In the genomic region with DNA sequence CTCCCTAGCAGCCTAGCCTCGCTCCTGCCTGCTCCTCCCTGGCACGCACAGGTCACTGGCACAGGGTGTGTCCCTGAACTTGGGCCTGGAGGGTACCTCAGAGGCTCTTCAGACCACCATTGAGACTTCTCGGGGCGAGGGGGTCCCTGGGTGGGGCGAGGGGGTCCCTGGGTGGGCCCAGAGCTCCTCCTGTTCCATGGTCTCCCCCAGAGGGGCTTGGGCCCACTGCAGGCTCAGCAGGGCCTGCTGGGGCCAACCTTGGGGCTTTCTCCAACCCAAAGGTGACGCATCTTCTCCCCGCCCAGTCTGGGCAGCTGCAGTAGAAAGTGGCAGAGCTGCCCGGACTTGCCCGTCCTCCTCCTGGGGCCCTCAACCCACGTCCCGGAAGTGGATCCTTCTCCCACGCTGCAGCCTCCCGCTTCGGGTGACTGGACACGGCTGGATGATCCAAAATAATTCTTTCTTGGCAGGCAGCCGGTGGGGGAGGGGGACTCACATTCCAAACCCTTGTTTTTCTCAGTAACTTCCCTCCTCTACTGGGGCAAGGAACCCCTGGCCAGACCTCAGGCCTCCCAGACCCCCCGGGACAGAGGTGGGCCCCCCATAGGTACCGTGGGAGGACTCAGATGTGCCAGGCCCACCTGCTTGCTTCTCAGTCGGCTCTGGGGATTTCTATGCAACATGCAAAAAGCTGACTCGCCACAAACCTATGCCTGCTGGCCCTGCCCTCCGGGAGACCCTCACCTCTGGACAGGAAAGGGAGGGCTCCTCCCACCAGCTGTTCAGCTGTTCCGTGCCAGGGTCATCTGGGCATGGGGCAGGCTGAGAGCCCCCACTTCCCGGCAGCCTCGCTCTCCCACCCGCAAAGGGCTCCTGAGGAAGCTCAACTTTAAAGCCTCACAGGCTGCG, we compare ENCODE assay signal across 8 cellular contexts. TPM values are rescaled to one million over a fixed set of nuclear protein-coding genes. Genes with fewer than 3 reads are reported as not detected.
A peak's percentile ranks its signal among the peaks of the same experiment; 100 is the strongest.
DNase-seq lines count a peak whose midpoint lies in the region; ATAC-seq and FAIRE-seq lines count a peak whose summit lies in the region.

No MANE protein-coding gene starts in this region.

- H3K4me1 Mint-ChIP-seq in activated T-helper 1 cell treated with anti-CD3 and anti-CD28 coated beads, Interleukin-12 subunit alpha, Interleukin-12 subunit beta, Interleukin-2, Interleukin-4 antibody, amounts not matched to agents 30 ng/mL and 10 ng/mL and 1 ng/mL, durations not matched to agents 14 hours and 24 hours and 36 hours (ENCODE audit: low read depth), result peaks cover 6% of the 10 kb centered on the region

- peaks cover 2 to 46% of the 10 kb centered on the region in 2 donors for H3K36me3 ChIP-seq in neuronal stem cell (replicated peaks in 1 of 2; ENCODE audit: control insufficient read depth in 2 of 2, insufficient read depth in 2 of 2, low read length in 2 of 2)

- H3K23ac ChIP-seq in neuronal stem cell (ENCODE audit: low read depth, low read length, poor library complexity), result peak overlapping the region; percentile 70

- H3K4me2 ChIP-seq in neuronal stem cell (ENCODE audit: insufficient read depth, low read length, poor library complexity, severe bottlenecking), result peak overlapping the region; percentile 89

- H4K91ac ChIP-seq in neuronal stem cell (ENCODE audit: low read depth, low read length, poor library complexity), result no peak overlapping the region

- H2BK120ac ChIP-seq in neuronal stem cell (ENCODE audit: low read depth, low read length), result no peak overlapping the region

- H3K79me1 ChIP-seq in neuronal stem cell (ENCODE audit: low read depth, low read length), result peaks cover 46% of the 10 kb centered on the region

- peak overlapping the region; percentile 98 for H3K18ac ChIP-seq in neuronal stem cell (ENCODE audit: low read length)

- H3K4ac ChIP-seq in neuronal stem cell (ENCODE audit: low read length), result no peak overlapping the region

- H3K36me3 Mint-ChIP-seq in activated T-helper 1 cell treated with anti-CD3 and anti-CD28 coated beads, Interleukin-12 subunit alpha, Interleukin-12 subunit beta, Interleukin-2, Interleukin-4 antibody, amounts not matched to agents 30 ng/mL and 10 ng/mL and 1 ng/mL, durations not matched to agents 14 hours and 24 hours and 36 hours (ENCODE audit: low read depth), result no peaks in the 10 kb centered on the region

- WGBS in neuronal stem cell (ENCODE audit: extremely low coverage in 2 of 2, insufficient read length in 2 of 2, insufficient replicate concordance in 1 of 2), 2 donors, result no CpG with 5 or more reads among the region's 26 CpGs

- peak overlapping the region; percentile 64 for H3K4me3 Mint-ChIP-seq in activated T-helper 1 cell treated with anti-CD3 and anti-CD28 coated beads, Interleukin-12 subunit alpha, Interleukin-12 subunit beta, Interleukin-2, Interleukin-4 antibody, amounts not matched to agents 30 ng/mL and 10 ng/mL and 1 ng/mL, durations not matched to agents 14 hours and 24 hours and 36 hours

- H3K14ac ChIP-seq in neuronal stem cell (ENCODE audit: low read length), result peak overlapping the region; percentile 79

- intact Hi-C loops in activated T-helper 1 cell treated with anti-CD3 and anti-CD28 coated beads, Interleukin-12 subunit alpha, Interleukin-12 subunit beta, Interleukin-2, Interleukin-4 antibody, amounts not matched to agents 30 ng/mL and 10 ng/mL and 1 ng/mL, durations not matched to agents 14 hours and 24 hours and 36 hours (cut with micrococcal nuclease), result no loop called here

- H2AFZ ChIP-seq in neuronal stem cell (ENCODE audit: low read length), result peak overlapping the region; percentile 1

- no peak overlapping the region for H3K27ac Mint-ChIP-seq in activated T-helper 1 cell treated with anti-CD3 and anti-CD28 coated beads, Interleukin-12 subunit alpha, Interleukin-12 subunit beta, Interleukin-2, Interleukin-4 antibody, amounts not matched to agents 30 ng/mL and 10 ng/mL and 1 ng/mL, durations not matched to agents 14 hours and 24 hours and 36 hours

- peak overlapping the region; percentile 97 for H2BK5ac ChIP-seq in neuronal stem cell (ENCODE audit: low read length)

- peaks cover 44 to 45% of the 10 kb centered on the region in 2 donors for H3K4me1 ChIP-seq in neuronal stem cell (ENCODE audit: control insufficient read depth in 2 of 2, insufficient read depth in 1 of 2, low read depth in 1 of 2, low read length in 2 of 2)

- H2BK15ac ChIP-seq in neuronal stem cell (ENCODE audit: low read length), result peak overlapping the region; percentile 85

- DNase-seq in Ammon's horn (ENCODE audit: low spot score) (peak; percentile 69), NCI-H2107 treated with DMSO at 0.1 percent for 48 hours (lab: John Stamatoyannopoulos, UW; ENCODE audit: unreplicated experiment) (peak; percentile 56), frontal cortex (ENCODE audit: low spot score in 2 of 2) (peak; percentile 74 to 83), neuronal stem cell (ENCODE audit: low spot score) (no peak)
- DNase-seq in activated T-helper 1 cell treated with anti-CD3 and anti-CD28 coated beads, Interleukin-12 subunit alpha, Interleukin-12 subunit beta, Interleukin-2, Interleukin-4 antibody, amounts not matched to agents 30 ng/mL and 10 ng/mL and 1 ng/mL, durations not matched to agents 14 hours and 24 hours and 36 hours (ENCODE audit: low spot score), result no peak

- peak; percentile 35 for ATAC-seq in GM18511 (IDR thresholded peaks at IDR 0.05; ENCODE audit: unreplicated experiment)
- no peak for ATAC-seq in GM21381 (IDR thresholded peaks at IDR 0.05; ENCODE audit: unreplicated experiment)
- no peak for ATAC-seq in GM18909 (IDR thresholded peaks at IDR 0.05; ENCODE audit: poor library complexity, unreplicated experiment)

- peak overlapping the region; percentile 93 for H2BK12ac ChIP-seq in neuronal stem cell (ENCODE audit: low read length)

- no peak overlapping the region for H4K8ac ChIP-seq in neuronal stem cell (ENCODE audit: low read depth, low read length)

- peaks cover 0 to 1% (median 0%) of the 10 kb centered on the region in 3 experiments for H3K27me3 ChIP-seq in neuronal stem cell (ENCODE audit: control insufficient read depth in 3 of 3, insufficient read depth in 3 of 3, low read depth in 1 of 3, low read length in 3 of 3)

- peaks cover 10% of the 10 kb centered on the region for H3K27me3 Mint-ChIP-seq in activated T-helper 1 cell treated with anti-CD3 and anti-CD28 coated beads, Interleukin-12 subunit alpha, Interleukin-12 subunit beta, Interleukin-2, Interleukin-4 antibody, amounts not matched to agents 30 ng/mL and 10 ng/mL and 1 ng/mL, durations not matched to agents 14 hours and 24 hours and 36 hours (ENCODE audit: insufficient read depth)

- no peaks in the 10 kb centered on the region for H3K9me3 Mint-ChIP-seq in activated T-helper 1 cell treated with anti-CD3 and anti-CD28 coated beads, Interleukin-12 subunit alpha, Interleukin-12 subunit beta, Interleukin-2, Interleukin-4 antibody, amounts not matched to agents 30 ng/mL and 10 ng/mL and 1 ng/mL, durations not matched to agents 14 hours and 24 hours and 36 hours

- peak overlapping the region; percentile 49 for H3K27ac ChIP-seq in neuronal stem cell (replicated peaks; ENCODE audit: low read length)

- H3K9ac ChIP-seq in neuronal stem cell (ENCODE audit: low read depth, low read length, poor library complexity), result peak overlapping the region; percentile 96

- H2AK5ac ChIP-seq in neuronal stem cell (ENCODE audit: low read depth, low read length), result peak overlapping the region; percentile 82

- no peaks in the 10 kb centered on the region for H3K9me3 ChIP-seq in neuronal stem cell (replicated peaks in 1 of 2; ENCODE audit: control insufficient read depth in 2 of 2, insufficient read depth in 1 of 2, low read depth in 1 of 2, low read length in 2 of 2)

- H3K4me3 ChIP-seq in neuronal stem cell (ENCODE audit: low read length in 2 of 2), result peak overlapping the region; percentile 95 to 97

- no peak for FAIRE-seq in frontal cortex (lab: Jason Lieb, UNC)

RNA-seq across cellular contexts. Expression of a gene that starts 1.5 kb away (rescaled TPM):
- 8.9 and 10.2 TPM in 2 replicates for total RNA-seq in activated T-helper 1 cell treated with anti-CD3 and anti-CD28 coated beads, Interleukin-12 subunit alpha, Interleukin-12 subunit beta, Interleukin-2, Interleukin-4 antibody, amounts not matched to agents 30 ng/mL and 10 ng/mL and 1 ng/mL, durations not matched to agents 14 hours and 24 hours and 36 hours
- 44.4 TPM for total RNA-seq in frontal cortex
- 71.0 TPM for polyA plus RNA-seq in neuronal stem cell (2013, experiment 1 of 2)
- 69.8 TPM for polyA plus RNA-seq in neuronal stem cell (2013, experiment 2 of 2)

RNA-seq across cellular contexts. Expression of a gene that starts 20.9 kb away (rescaled TPM):
- total RNA-seq in activated T-helper 1 cell treated with anti-CD3 and anti-CD28 coated beads, Interleukin-12 subunit alpha, Interleukin-12 subunit beta, Interleukin-2, Interleukin-4 antibody, amounts not matched to agents 30 ng/mL and 10 ng/mL and 1 ng/mL, durations not matched to agents 14 hours and 24 hours and 36 hours, result 1.7 and 2.2 TPM in 2 replicates
- 19.6 TPM for total RNA-seq in frontal cortex
- 12.7 TPM for polyA plus RNA-seq in neuronal stem cell (2013, experiment 1 of 2)
- 11.7 TPM for polyA plus RNA-seq in neuronal stem cell (2013, experiment 2 of 2)

RNA-seq across cellular contexts. Expression of a gene that starts 35.7 kb away (rescaled TPM):
- 24.6 and 28.9 TPM in 2 replicates for total RNA-seq in activated T-helper 1 cell treated with anti-CD3 and anti-CD28 coated beads, Interleukin-12 subunit alpha, Interleukin-12 subunit beta, Interleukin-2, Interleukin-4 antibody, amounts not matched to agents 30 ng/mL and 10 ng/mL and 1 ng/mL, durations not matched to agents 14 hours and 24 hours and 36 hours
- total RNA-seq in frontal cortex, result 16.3 TPM
- polyA plus RNA-seq in neuronal stem cell (2013, experiment 1 of 2), result 4.0 TPM
- polyA plus RNA-seq in neuronal stem cell (2013, experiment 2 of 2), result 3.6 TPM

RNA-seq across cellular contexts. Expression of a gene that starts 37.2 kb away (rescaled TPM):
- 46.0 and 48.5 TPM in 2 replicates for total RNA-seq in activated T-helper 1 cell treated with anti-CD3 and anti-CD28 coated beads, Interleukin-12 subunit alpha, Interleukin-12 subunit beta, Interleukin-2, Interleukin-4 antibody, amounts not matched to agents 30 ng/mL and 10 ng/mL and 1 ng/mL, durations not matched to agents 14 hours and 24 hours and 36 hours
- 62.4 TPM for total RNA-seq in frontal cortex
- polyA plus RNA-seq in neuronal stem cell (2013, experiment 1 of 2), result 26.8 TPM
- 24.9 TPM for polyA plus RNA-seq in neuronal stem cell (2013, experiment 2 of 2)

RNA-seq across cellular contexts. Expression of a gene that starts 44.4 kb away (rescaled TPM):
- total RNA-seq in activated T-helper 1 cell treated with anti-CD3 and anti-CD28 coated beads, Interleukin-12 subunit alpha, Interleukin-12 subunit beta, Interleukin-2, Interleukin-4 antibody, amounts not matched to agents 30 ng/mL and 10 ng/mL and 1 ng/mL, durations not matched to agents 14 hours and 24 hours and 36 hours, result 15.1 and 19.0 TPM in 2 replicates
- total RNA-seq in frontal cortex, result 11.4 TPM
- 28.8 TPM for polyA plus RNA-seq in neuronal stem cell (2013, experiment 1 of 2)
- 28.1 TPM for polyA plus RNA-seq in neuronal stem cell (2013, experiment 2 of 2)

Comparison
In these comparisons a context has a peak if more than half of its experiments do, and no peak if none do; other contexts are left out.
1. DNase-seq: peak in Ammon's horn (single experiment), NCI-H2107 treated with DMSO at 0.1 percent for 48 hours (single experiment) and frontal cortex (2 of 2); none in activated T-helper 1 cell treated with anti-CD3 and anti-CD28 coated beads, Interleukin-12 subunit alpha, Interleukin-12 subunit beta, Interleukin-2, Interleukin-4 antibody, amounts not matched to agents 30 ng/mL and 10 ng/mL and 1 ng/mL, durations not matched to agents 14 hours and 24 hours and 36 hours (single experiment) and neuronal stem cell (single experiment).